19 cellular contexts compared by ENCODE assay signal in the genomic region with DNA sequence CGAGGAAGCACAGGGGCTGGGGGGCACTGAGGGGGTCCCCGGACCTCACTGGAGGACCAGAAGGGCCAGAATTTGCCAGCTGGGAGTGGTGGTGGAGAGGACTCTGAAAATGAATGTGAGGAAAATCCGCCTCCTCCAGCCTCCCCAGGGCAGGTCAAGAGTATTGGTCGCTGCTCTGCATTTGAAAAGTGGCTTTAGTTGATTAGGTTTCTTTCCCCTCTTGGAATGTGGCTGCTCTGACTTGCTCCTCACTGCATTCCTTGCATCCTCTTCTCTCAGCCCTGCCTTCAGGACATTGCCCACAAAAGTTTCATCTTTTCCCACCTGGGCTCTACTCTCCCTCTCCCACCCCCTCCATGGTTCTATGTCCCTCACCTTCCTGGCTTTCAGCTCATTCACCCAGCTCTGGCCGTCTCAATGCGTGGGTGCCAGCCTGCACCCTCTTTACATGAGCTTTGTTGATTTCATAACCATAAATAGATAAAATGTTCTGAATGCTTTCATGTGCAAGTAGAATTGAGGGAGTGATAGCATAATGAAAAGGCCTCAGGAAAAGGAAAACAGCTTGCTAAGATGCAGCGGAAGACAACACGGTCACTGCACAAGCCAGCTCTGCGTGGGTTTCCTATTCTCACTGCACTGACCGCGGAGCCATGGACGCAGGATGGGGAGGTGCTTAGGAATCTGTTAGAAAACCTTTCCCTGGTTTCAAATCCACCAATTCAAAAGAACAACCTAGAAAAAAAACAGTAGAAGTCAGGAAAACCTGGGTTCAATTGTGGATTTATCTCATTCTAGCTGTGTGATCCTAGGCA. TPM values are rescaled to one million over a fixed set of nuclear protein-coding genes. Genes with fewer than 3 reads are reported as not detected.
DNase-seq lines count a peak whose midpoint lies in the region; ATAC-seq, FAIRE-seq and TF ChIP-seq lines count a peak whose summit lies in the region.
"Had no signal": no experiment of that assay in that cellular context is flagged by ENCODE, and none has a peak within 500 bp of the region (broad histone marks: within the 10 kb centered on the region; RNA-seq: fewer than 3 reads in every experiment).

No MANE protein-coding gene starts in this region.

- TF ChIP-seq POLR2A in H1 (IDR thresholded peaks at IDR 0.05; ENCODE audit: control extremely low read depth in 1 of 2, low read depth in 2 of 2, low read length in 2 of 2), result peak in 1 of 2 experiments; percentile 81; a peak in 2 of 3 replicates

- H3K79me2 ChIP-seq in H1 (ENCODE audit: control insufficient read depth in 1 of 2, insufficient read depth in 2 of 2, low read length in 2 of 2), result no peaks in the 10 kb centered on the region

- no peak overlapping the region for H2AK5ac ChIP-seq in H1 (ENCODE audit: low read depth, low read length)

- no peak for ATAC-seq in HG02759 (IDR thresholded peaks at IDR 0.05; ENCODE audit: unreplicated experiment)

- H2BK20ac ChIP-seq in H1 (ENCODE audit: low read length), result peak overlapping the region; percentile 0; the same call in 1 of the 2 replicates

- H3K4me1 ChIP-seq in HUES64 (ENCODE audit: insufficient read depth, low read length) (peaks cover 46% of the 10 kb centered on the region), H1 (replicated peaks in 1 of 4; ENCODE audit: control insufficient read depth in 3 of 4, insufficient read depth in 4 of 4, low read length in 3 of 4) (peaks cover 11 to 40% (median 27%) of the 10 kb centered on the region in 4 experiments), iPS-18a (ENCODE audit: control insufficient read depth, low read depth, low read length) (peaks cover 41% of the 10 kb centered on the region), tibial artery (peaks cover 0 to 84% (median 36%) of the 10 kb centered on the region in 4 donors)
- H3K4me1 ChIP-seq: Caco-2 had no signal

- H3K23ac ChIP-seq in H1 (ENCODE audit: insufficient read length), result no peak overlapping the region

- peak overlapping the region; percentile 73 for H4K5ac ChIP-seq in H1 (ENCODE audit: insufficient read length, low read depth, low read length)

- CTCF ChIA-PET in H1 (lab: Charles Lee; ENCODE audit: partially characterized antibody), result interaction anchor here (0.6 to 13.2 kb wide), 11 partner anchors 7 to 383 kb away, joined by 3 to 259 read pairs (median 3); a partner anchor contains a TSS

- peak overlapping the region; percentile 73 for H3K18ac ChIP-seq in H1 (ENCODE audit: extremely low read depth, low read length)

- H3K79me1 ChIP-seq in H1 (ENCODE audit: low read depth, low read length), result no peaks in the 10 kb centered on the region

- peak overlapping the region; percentile 49 for H2BK5ac ChIP-seq in H1 (ENCODE audit: low read depth, low read length)

- H3K27ac ChIP-seq in HUES64 (ENCODE audit: low read depth, low read length) (peak overlapping the region; percentile 92), H1 (ENCODE audit: low read depth, low read length) (peak overlapping the region; percentile 81), iPS-18a (ENCODE audit: low read length) (peak overlapping the region; percentile 19), tibial artery (no peak overlapping the region)

- H3K4me3 ChIP-seq in HUES64 (ENCODE audit: low read length), result peak overlapping the region; percentile 24
- peak overlapping the region in 3 of 4 experiments; percentile 18 to 45 (median 21); a peak in 4 of 8 replicates for H3K4me3 ChIP-seq in H1 (ENCODE audit: extremely low read depth in 1 of 4, insufficient read depth in 2 of 4, low read depth in 3 of 4, low read length in 4 of 4)
- peak overlapping the region; percentile 10 for H3K4me3 ChIP-seq in iPS-18a (ENCODE audit: low read length)
- H3K4me3 ChIP-seq in tibial artery, result no peak overlapping the region
- H3K4me3 ChIP-seq: MG63 had no signal

- no peak overlapping the region for H3K56ac ChIP-seq in H1 (replicated peaks; ENCODE audit: insufficient read length, low read depth, low read length)

- H2BK15ac ChIP-seq in H1 (ENCODE audit: low read length), result 0 out of 2 replicates have a peak overlapping the region, but pooled peaks have one; percentile 0

- peaks cover 6% of the 10 kb centered on the region for H3K27me3 ChIP-seq in HUES64 (ENCODE audit: insufficient read depth, low read length)
- peaks cover 2 to 11% (median 7%) of the 10 kb centered on the region in 4 experiments for H3K27me3 ChIP-seq in H1 (replicated peaks in 1 of 4; ENCODE audit: control insufficient read depth in 3 of 4, extremely low read depth in 1 of 4, insufficient read depth in 3 of 4, low read length in 3 of 4)
- H3K27me3 ChIP-seq in iPS-18a (ENCODE audit: control insufficient read depth, insufficient read depth, low read length), result peaks cover 11% of the 10 kb centered on the region
- no peaks in the 10 kb centered on the region for H3K27me3 ChIP-seq in tibial artery

- no peak for TF ChIP-seq RAD21 in H1 (IDR thresholded peaks at IDR 0.05 in 1 of 2, conservative IDR thresholded peaks at IDR 0.05 in 1 of 2; ENCODE audit: low read depth in 2 of 2, low read length in 2 of 2)

- no peaks in the 10 kb centered on the region; the same call in 1 of the 2 replicates for H3K23me2 ChIP-seq in H1 (ENCODE audit: low read depth, low read length)

- H3K36me3 ChIP-seq in HUES64 (ENCODE audit: insufficient read depth, low read length) (no peaks in the 10 kb centered on the region), H1 (ENCODE audit: control insufficient read depth in 2 of 4, insufficient read depth in 4 of 4, low read length in 3 of 4) (no peaks in the 10 kb centered on the region), iPS-18a (ENCODE audit: control insufficient read depth, low read depth, low read length) (no peaks in the 10 kb centered on the region), tibial artery (no peaks in the 10 kb centered on the region)
- H3K36me3 ChIP-seq: MG63 had no signal

- peak overlapping the region; percentile 15; the same call in 1 of the 2 replicates for H4K8ac ChIP-seq in H1 (ENCODE audit: extremely low read depth, insufficient read depth, low read length)

- peak overlapping the region; percentile 86 for H4K91ac ChIP-seq in H1 (replicated peaks; ENCODE audit: insufficient read length, low read length)

- H2BK12ac ChIP-seq in H1 (ENCODE audit: low read depth, low read length), result peak overlapping the region; percentile 60; the same call in 1 of the 2 replicates

- H4K20me1 ChIP-seq in H1 (replicated peaks in 1 of 2; ENCODE audit: control insufficient read depth in 1 of 2, insufficient read depth in 2 of 2, low read length in 2 of 2), result peaks cover 3 to 7% of the 10 kb centered on the region in 2 experiments

- H2AFZ ChIP-seq in H1 (ENCODE audit: low read length), result peak overlapping the region; percentile 52; the same call in 1 of the 2 replicates

- WGBS in HUES64, result 43% methylated on average over 11 of the region's 12 CpGs
- 46% methylated on average over 12 of the region's 12 CpGs; no CpG with 5 or more reads in 1 of the 2 experiments for WGBS in H1 (ENCODE audit: extremely low coverage in 1 of 2, insufficient coverage in 1 of 2, insufficient read length in 1 of 2, insufficient replicate concordance in 2 of 2, low coverage in 1 of 2, low lambda C conversion rate in 2 of 2, missing lambda C conversion rate in 1 of 2), 2 experiments

- peak overlapping the region; percentile 61 to 69 for H3K4me2 ChIP-seq in H1 (ENCODE audit: insufficient read depth in 1 of 2, low read depth in 2 of 2, low read length in 2 of 2)

- DNase-seq in H1 (ENCODE audit: low read depth in 1 of 2, low spot score in 2 of 2) (peak in 1 of 2 experiments; percentile 29), tibial artery (no peak), SK-N-DZ (ENCODE audit: low spot score) (no peak), NCI-H2227 (lab: John Stamatoyannopoulos, UW; ENCODE audit: unreplicated experiment) (no peak)
- DNase-seq: Caco-2; CD4-positive, CD25-positive, alpha-beta regulatory T cell; DMS153; KG1; MG63; NCI-H1105; NCI-H1694 treated with DMSO at 0.1 percent for 48 hours; NCI-H526 treated with DMSO at 0.1 percent for 48 hours; RPMI8226; SIG-M5 had no signal

- no peak for TF ChIP-seq CTCF in H1 (IDR thresholded peaks at IDR 0.05; ENCODE audit: control extremely low read depth in 1 of 3, insufficient read depth in 1 of 3, low read depth in 1 of 3, low read length in 3 of 3)
- TF ChIP-seq CTCF in tibial artery (IDR thresholded peaks at IDR 0.05), result no peak

- POLR2A ChIA-PET in H1 (lab: Charles Lee; ENCODE audit: partially characterized antibody), result interaction anchor here (1.0 to 7.7 kb wide), 8 partner anchors 8 to 224 kb away, joined by 3 to 78 read pairs (median 4); a partner anchor contains a TSS

- no peak for TF ChIP-seq EP300 in H1 (IDR thresholded peaks at IDR 0.05; ENCODE audit: borderline replicate concordance in 1 of 2, low read depth in 2 of 2, low read length in 2 of 2)

- intact Hi-C loops in tibial artery (cut with DNase I; ENCODE audit: low total_unique reads), result no loop called here

- no peak overlapping the region for H3K4ac ChIP-seq in H1 (replicated peaks; ENCODE audit: insufficient read length, low read depth, low read length)

- no peaks in the 10 kb centered on the region for H3K9me3 ChIP-seq in HUES64 (ENCODE audit: insufficient read depth, low read depth, low read length)
- no peaks in the 10 kb centered on the region for H3K9me3 ChIP-seq in H1 (ENCODE audit: insufficient read depth in 2 of 2, low read depth in 1 of 2, low read length in 1 of 2)
- no peaks in the 10 kb centered on the region for H3K9me3 ChIP-seq in iPS-18a (ENCODE audit: control insufficient read depth, low read depth, low read length)
- H3K9me3 ChIP-seq in tibial artery, result no peaks in the 10 kb centered on the region
- H3K9me3 ChIP-seq: Caco-2, MG63 had no signal

- H2BK120ac ChIP-seq in H1 (replicated peaks; ENCODE audit: low read depth, low read length), result no peak overlapping the region

- H3K9ac ChIP-seq in HUES64 (ENCODE audit: low read depth, low read length), result peak overlapping the region; percentile 31; the same call in 1 of the 2 replicates
- H3K9ac ChIP-seq in H1 (replicated peaks in 1 of 4; ENCODE audit: extremely low read depth in 1 of 4, low read depth in 3 of 4, low read length in 3 of 4), result peak overlapping the region in 3 of 4 experiments; percentile 20 to 46 (median 24); a peak in 2 of 7 replicates
- H3K9ac ChIP-seq in iPS-18a (ENCODE audit: low read length), result no peak overlapping the region

- FAIRE-seq in H1 (lab: Jason Lieb, UNC), result peak; percentile 91
- FAIRE-seq: H54 had no signal

- no peak overlapping the region for H3K14ac ChIP-seq in H1 (ENCODE audit: insufficient read length)

RNA-seq across cellular contexts. Expression of a gene that starts 6.5 kb away (rescaled TPM):
- polyA plus RNA-seq in HUES64 (2013, experiment 1 of 2), result 0.35 TPM
- 0.19 TPM for polyA plus RNA-seq in HUES64 (2013, experiment 2 of 2)
- total RNA-seq in H1 (2021; fragmentation: NEBNext Ultra II Directional; extraction: Animal tissue kit (Norgen Biotek cat#: 25700)), result 0.88 and 0.99 TPM in 2 replicates
- polyA plus RNA-seq in H1 (2011; rRNA removed), result 0.73 and 0.77 TPM in 2 replicates
- 0.54 TPM for polyA plus RNA-seq in H1 (2011; cell fraction: cytosol; rRNA removed)
- polyA plus RNA-seq in H1 (2011; cell fraction: nucleus; rRNA removed), result 2.0 TPM
- polyA plus RNA-seq in H1 (2012, experiment 1 of 2), result 0.58 to 1.2 TPM (median 0.85 TPM) in 4 replicates
- 0.28 TPM for polyA plus RNA-seq in H1 (2012, experiment 2 of 2)
- 0.24 TPM for polyA plus RNA-seq in H1 (2013, experiment 1 of 2)
- polyA plus RNA-seq in H1 (2013, experiment 2 of 2), result 0.18 TPM
- polyA minus RNA-seq in H1 (2011; rRNA and poly(A)+ RNA removed), result 0.12 and 0.66 TPM in 2 replicates
- 0.44 TPM for polyA minus RNA-seq in H1 (2011; cell fraction: cytosol; rRNA and poly(A)+ RNA removed)
- polyA minus RNA-seq in H1 (2011; cell fraction: nucleus; rRNA and poly(A)+ RNA removed), result 0.40 TPM
- polyA plus RNA-seq in SK-N-DZ (2014; cell fraction: cytosol; rRNA removed), result not detected in 2 replicates
- polyA plus RNA-seq in SK-N-DZ (2014; cell fraction: nucleus; rRNA removed), result 0.07 TPM in 1 of 2 replicates, not detected in the other
- total RNA-seq: Caco-2; CD4-positive, CD25-positive, alpha-beta regulatory T cell; OCI-LY7 had no signal
- polyA plus RNA-seq: CD4-positive, CD25-positive, alpha-beta regulatory T cell had no signal

RNA-seq across cellular contexts. Expression of a gene that starts 24.3 kb away (rescaled TPM):
- polyA plus RNA-seq in HUES64 (2013, experiment 1 of 2), result 112 TPM
- 113 TPM for polyA plus RNA-seq in HUES64 (2013, experiment 2 of 2)
- total RNA-seq in H1 (2021; fragmentation: NEBNext Ultra II Directional; extraction: Animal tissue kit (Norgen Biotek cat#: 25700)), result 141 and 152 TPM in 2 replicates
- 105 and 106 TPM in 2 replicates for polyA plus RNA-seq in H1 (2011; rRNA removed)
- 116 TPM for polyA plus RNA-seq in H1 (2011; cell fraction: cytosol; rRNA removed)
- 102 TPM for polyA plus RNA-seq in H1 (2011; cell fraction: nucleus; rRNA removed)
- polyA plus RNA-seq in H1 (2012, experiment 1 of 2), result 161 to 181 TPM (median 177 TPM) in 4 replicates
- polyA plus RNA-seq in H1 (2012, experiment 2 of 2), result 290 TPM
- 187 TPM for polyA plus RNA-seq in H1 (2013, experiment 1 of 2)
- polyA plus RNA-seq in H1 (2013, experiment 2 of 2), result 199 TPM
- polyA minus RNA-seq in H1 (2011; rRNA and poly(A)+ RNA removed), result 45.4 and 61.3 TPM in 2 replicates
- polyA minus RNA-seq in H1 (2011; cell fraction: cytosol; rRNA and poly(A)+ RNA removed), result 31.3 TPM
- 11.6 TPM for polyA minus RNA-seq in H1 (2011; cell fraction: nucleus; rRNA and poly(A)+ RNA removed)
- 130 and 167 TPM in 2 replicates for polyA plus RNA-seq in SK-N-DZ (2014; cell fraction: cytosol; rRNA removed)
- 102 and 106 TPM in 2 replicates for polyA plus RNA-seq in SK-N-DZ (2014; cell fraction: nucleus; rRNA removed)

RNA-seq across cellular contexts. Expression of a gene that starts 42.8 kb away (rescaled TPM):
- 20.4 TPM for polyA plus RNA-seq in HUES64 (2013, experiment 1 of 2)
- 22.7 TPM for polyA plus RNA-seq in HUES64 (2013, experiment 2 of 2)
- 29.3 and 32.4 TPM in 2 replicates for total RNA-seq in H1 (2021; fragmentation: NEBNext Ultra II Directional; extraction: Animal tissue kit (Norgen Biotek cat#: 25700))
- polyA plus RNA-seq in H1 (2011; rRNA removed), result 31.6 and 42.0 TPM in 2 replicates
- 23.1 TPM for polyA plus RNA-seq in H1 (2011; cell fraction: cytosol; rRNA removed)
- polyA plus RNA-seq in H1 (2011; cell fraction: nucleus; rRNA removed), result 104 TPM
- 29.3 to 42.0 TPM (median 39.3 TPM) in 4 replicates for polyA plus RNA-seq in H1 (2012, experiment 1 of 2)
- 33.0 TPM for polyA plus RNA-seq in H1 (2012, experiment 2 of 2)
- polyA plus RNA-seq in H1 (2013, experiment 1 of 2), result 40.7 TPM
- polyA plus RNA-seq in H1 (2013, experiment 2 of 2), result 42.8 TPM
- 16.4 and 20.7 TPM in 2 replicates for polyA minus RNA-seq in H1 (2011; rRNA and poly(A)+ RNA removed)
- 18.6 TPM for polyA minus RNA-seq in H1 (2011; cell fraction: cytosol; rRNA and poly(A)+ RNA removed)
- 25.3 TPM for polyA minus RNA-seq in H1 (2011; cell fraction: nucleus; rRNA and poly(A)+ RNA removed)
- polyA plus RNA-seq in SK-N-DZ (2014; cell fraction: cytosol; rRNA removed), result 14.6 and 20.2 TPM in 2 replicates
- 46.1 and 62.7 TPM in 2 replicates for polyA plus RNA-seq in SK-N-DZ (2014; cell fraction: nucleus; rRNA removed)

RNA-seq across cellular contexts. Expression of a gene that starts 52.4 kb away (rescaled TPM):
- 3.6 TPM for polyA plus RNA-seq in HUES64 (2013, experiment 1 of 2)
- polyA plus RNA-seq in HUES64 (2013, experiment 2 of 2), result 4.8 TPM
- total RNA-seq in H1 (2021; fragmentation: NEBNext Ultra II Directional; extraction: Animal tissue kit (Norgen Biotek cat#: 25700)), result 7.6 TPM in 2 replicates
- polyA plus RNA-seq in H1 (2011; rRNA removed), result 5.2 and 7.6 TPM in 2 replicates
- 5.3 TPM for polyA plus RNA-seq in H1 (2011; cell fraction: cytosol; rRNA removed)
- polyA plus RNA-seq in H1 (2011; cell fraction: nucleus; rRNA removed), result 9.8 TPM
- 3.7 to 8.0 TPM (median 5.7 TPM) in 4 replicates for polyA plus RNA-seq in H1 (2012, experiment 1 of 2)
- 5.6 TPM for polyA plus RNA-seq in H1 (2012, experiment 2 of 2)
- polyA plus RNA-seq in H1 (2013, experiment 1 of 2), result 3.1 TPM
- 3.5 TPM for polyA plus RNA-seq in H1 (2013, experiment 2 of 2)
- 7.4 and 11.2 TPM in 2 replicates for polyA minus RNA-seq in H1 (2011; rRNA and poly(A)+ RNA removed)
- 6.5 TPM for polyA minus RNA-seq in H1 (2011; cell fraction: cytosol; rRNA and poly(A)+ RNA removed)
- 18.7 TPM for polyA minus RNA-seq in H1 (2011; cell fraction: nucleus; rRNA and poly(A)+ RNA removed)
- polyA plus RNA-seq in SK-N-DZ (2014; cell fraction: cytosol; rRNA removed), result 10.7 and 11.0 TPM in 2 replicates
- polyA plus RNA-seq in SK-N-DZ (2014; cell fraction: nucleus; rRNA removed), result 6.0 and 7.4 TPM in 2 replicates

Comparison
In these comparisons a context has a peak if more than half of its experiments do, and no peak if none do; other contexts are left out.
1. H3K27ac ChIP-seq: peak in HUES64 (single experiment), H1 (single experiment) and iPS-18a (single experiment); none in tibial artery (0 of 2).
2. H3K4me3 ChIP-seq: peak in HUES64 (single experiment), H1 (3 of 4) and iPS-18a (single experiment); none in tibial artery (0 of 2).